ENCODE assay signal across 11 cellular contexts in genomic region chr16:2963074-2963610, GRCh38. TPM values are rescaled to one million over a fixed set of nuclear protein-coding genes. Genes with fewer than 3 reads are reported as not detected.
DNase-seq lines count a peak whose midpoint lies in the region; ATAC-seq and TF ChIP-seq lines count a peak whose summit lies in the region.
"Had no signal": no experiment of that assay in that cellular context is flagged by ENCODE, and none has a peak within 500 bp of the region (broad histone marks: within the 10 kb centered on the region; RNA-seq: fewer than 3 reads in every experiment).

No MANE protein-coding gene starts in this region.

- no peak for TF ChIP-seq POLR2A in esophagus squamous epithelium (IDR thresholded peaks at IDR 0.05)

- H3K4me1 Mint-ChIP-seq in activated CD8-positive, alpha-beta memory T cell treated with anti-CD3 and anti-CD28 coated beads, Interleukin-2, amount 10 ng/mL, durations not matched to agents 7 days and 5 days = peaks cover 22% of the 10 kb centered on the region

- intact Hi-C loops in esophagus squamous epithelium (cut with DNase I) (no loop called here), head of caudate nucleus (cut with DNase I) (no loop called here)

- H3K4me1 ChIP-seq in esophagus squamous epithelium = peaks cover 32 to 76% (median 39%) of the 10 kb centered on the region in 3 donors

- H3K4me3 ChIP-seq in esophagus squamous epithelium = peak overlapping the region; percentile 17 to 65 (median 33)
- H3K4me3 ChIP-seq: mucosa of descending colon had no signal

- H3K36me3 Mint-ChIP-seq in activated CD8-positive, alpha-beta memory T cell treated with anti-CD3 and anti-CD28 coated beads, Interleukin-2, amount 10 ng/mL, durations not matched to agents 7 days and 5 days = no peaks in the 10 kb centered on the region

- no peak overlapping the region for H3K4me3 Mint-ChIP-seq in activated CD8-positive, alpha-beta memory T cell treated with anti-CD3 and anti-CD28 coated beads, Interleukin-2, amount 10 ng/mL, durations not matched to agents 7 days and 5 days

- H3K36me3 ChIP-seq in esophagus squamous epithelium = no peaks in the 10 kb centered on the region

- H3K27ac ChIP-seq in esophagus squamous epithelium = no peak overlapping the region

- 0% methylated on average over 1 of the region's 32 CpGs; no CpG with 5 or more reads in 1 of the 2 donors for WGBS in esophagus squamous epithelium, 2 donors

- H3K27me3 Mint-ChIP-seq in activated CD8-positive, alpha-beta memory T cell treated with anti-CD3 and anti-CD28 coated beads, Interleukin-2, amount 10 ng/mL, durations not matched to agents 7 days and 5 days = peaks cover 38% of the 10 kb centered on the region

- no peak for TF ChIP-seq CTCF in esophagus squamous epithelium (IDR thresholded peaks at IDR 0.05)

- CTCF ChIA-PET in activated CD8-positive, alpha-beta memory T cell treated with anti-CD3 and anti-CD28 coated beads, Interleukin-2, amount 10 ng/mL, durations not matched to agents 7 days and 5 days (lab: Charles Lee) = interaction anchor here (0.6 to 2.4 kb wide), 7 partner anchors 12 to 44 kb away, joined by 3 to 6 read pairs (median 4); no protein-coding TSS in a partner anchor

- H3K9me3 Mint-ChIP-seq in activated CD8-positive, alpha-beta memory T cell treated with anti-CD3 and anti-CD28 coated beads, Interleukin-2, amount 10 ng/mL, durations not matched to agents 7 days and 5 days (ENCODE audit: low read depth) = no peaks in the 10 kb centered on the region
- H3K9me3 Mint-ChIP-seq: T-helper 1 cell treated with Interleukin-12 subunit alpha and Interleukin-12 subunit beta and Interleukin-4 antibody, amounts not matched to agents 30 μg/mL and 1 μg/mL, for 36 hours had no signal

- peaks cover 18 to 99% (median 47%) of the 10 kb centered on the region in 4 donors for H3K27me3 ChIP-seq in esophagus squamous epithelium

- ATAC-seq in activated CD8-positive, alpha-beta memory T cell treated with anti-CD3 and anti-CD28 coated beads, Interleukin-2, amount 10 ng/mL, durations not matched to agents 7 days and 5 days = no peak
- ATAC-seq: mucosa of descending colon had no signal

- DNase-seq in activated CD8-positive, alpha-beta memory T cell treated with anti-CD3 and anti-CD28 coated beads, Interleukin-2, amount 50 U/mL, for 4 hours = peak; percentile 61
- no peak for DNase-seq in activated CD8-positive, alpha-beta memory T cell treated with anti-CD3 and anti-CD28 coated beads, Interleukin-2, amount 10 ng/mL, durations not matched to agents 7 days and 5 days
- DNase-seq in NCI-H69 (lab: John Stamatoyannopoulos, UW) (peak; percentile 74), esophagus squamous epithelium (lab: John Stamatoyannopoulos, UW) (no peak), DMS79 treated with DMSO at 0.1 percent for 48 hours (lab: John Stamatoyannopoulos, UW) (no peak), head of caudate nucleus (no peak)
- DNase-seq in stimulated activated CD4-positive, alpha-beta T cell treated with anti-CD3 and anti-CD28 coated beads, Interleukin-2, amount 100 ng/mL, for 4 hours (ENCODE audit: low read depth) = peak; percentile 61
- DNase-seq in activated CD4-positive, CD25-positive, alpha-beta regulatory T cell treated with anti-CD3 and anti-CD28 coated beads, Interleukin-2, amount 50 U/mL, for 72 hours = no peak

- H3K9me3 ChIP-seq in esophagus squamous epithelium = no peaks in the 10 kb centered on the region
- H3K9me3 ChIP-seq: mucosa of descending colon had no signal

- no peak overlapping the region for H3K27ac Mint-ChIP-seq in activated CD8-positive, alpha-beta memory T cell treated with anti-CD3 and anti-CD28 coated beads, Interleukin-2, amount 10 ng/mL, durations not matched to agents 7 days and 5 days
- H3K27ac Mint-ChIP-seq: T-helper 1 cell treated with Interleukin-12 subunit alpha and Interleukin-12 subunit beta and Interleukin-4 antibody, amounts not matched to agents 30 μg/mL and 1 μg/mL, for 36 hours had no signal

RNA-seq across cellular contexts. Expression of gene KREMEN2, which starts 0.9 kb away (rescaled TPM):
- under 1 TPM; 0.35 to 0.40 TPM for total RNA-seq in activated CD8-positive, alpha-beta memory T cell treated with anti-CD3 and anti-CD28 coated beads, Interleukin-2, amount 10 ng/mL, durations not matched to agents 7 days and 5 days
- 1 to 10 TPM in 2 of 4 donors, under 1 TPM in 1, not detected in 1; 0.19 to 3.9 (median 2.1) TPM for total RNA-seq in esophagus squamous epithelium
- total RNA-seq: chondrocyte had no signal

RNA-seq across cellular contexts. Expression of gene PAQR4, which starts 6.0 kb away (rescaled TPM):
- total RNA-seq in activated CD8-positive, alpha-beta memory T cell treated with anti-CD3 and anti-CD28 coated beads, Interleukin-2, amount 10 ng/mL, durations not matched to agents 7 days and 5 days = 10 to 100 TPM; 58.7 to 62.9 TPM
- total RNA-seq in esophagus squamous epithelium = 10 to 100 TPM in 1 of 4 donors, 1 to 10 TPM in 3; 2.9 to 18.8 (median 8.0) TPM

RNA-seq across cellular contexts. Expression of gene PKMYT1, which starts 17.1 kb away (rescaled TPM):
- 100 to 1,000 TPM; 146 to 199 TPM for total RNA-seq in activated CD8-positive, alpha-beta memory T cell treated with anti-CD3 and anti-CD28 coated beads, Interleukin-2, amount 10 ng/mL, durations not matched to agents 7 days and 5 days
- 10 to 100 TPM in 3 of 4 donors, 1 to 10 TPM in 1; 4.2 to 33.1 (median 13.0) TPM for total RNA-seq in esophagus squamous epithelium

RNA-seq across cellular contexts. Expression of gene CLDN9, which starts 49.6 kb away (rescaled TPM):
- total RNA-seq in activated CD8-positive, alpha-beta memory T cell treated with anti-CD3 and anti-CD28 coated beads, Interleukin-2, amount 10 ng/mL, durations not matched to agents 7 days and 5 days = under 1 TPM; 0.09 to 0.15 TPM
- not detected for total RNA-seq in esophagus squamous epithelium
- total RNA-seq: chondrocyte had no signal

RNA-seq across cellular contexts. Expression of gene FLYWCH1, which starts 51.4 kb away (rescaled TPM):
- 10 to 100 TPM; 52.7 to 58.1 TPM for total RNA-seq in activated CD8-positive, alpha-beta memory T cell treated with anti-CD3 and anti-CD28 coated beads, Interleukin-2, amount 10 ng/mL, durations not matched to agents 7 days and 5 days
- total RNA-seq in esophagus squamous epithelium = 10 to 100 TPM; 25.4 to 52.1 (median 27.1) TPM

Comparison
In these comparisons a context has a peak if more than half of its experiments do, and no peak if none do; other contexts are left out.
1. DNase-seq: peak in activated CD8-positive, alpha-beta memory T cell treated with anti-CD3 and anti-CD28 coated beads, Interleukin-2, amount 50 U/mL, for 4 hours (single experiment), NCI-H69 (single experiment) and stimulated activated CD4-positive, alpha-beta T cell treated with anti-CD3 and anti-CD28 coated beads, Interleukin-2, amount 100 ng/mL, for 4 hours (single experiment); none in activated CD8-positive, alpha-beta memory T cell treated with anti-CD3 and anti-CD28 coated beads, Interleukin-2, amount 10 ng/mL, durations not matched to agents 7 days and 5 days (single experiment), esophagus squamous epithelium (single experiment), DMS79 treated with DMSO at 0.1 percent for 48 hours (single experiment), activated CD4-positive, CD25-positive, alpha-beta regulatory T cell treated with anti-CD3 and anti-CD28 coated beads, Interleukin-2, amount 50 U/mL, for 72 hours (single experiment) and head of caudate nucleus (0 of 42).
2. RNA of gene PKMYT1, which starts 17.1 kb away (total RNA-seq): 146 to 199 TPM in activated CD8-positive, alpha-beta memory T cell treated with anti-CD3 and anti-CD28 coated beads, Interleukin-2, amount 10 ng/mL, durations not matched to agents 7 days and 5 days; 4.2 to 33.1 TPM in esophagus squamous epithelium; every median in the first group is over 4 times any median in the second.